ENCODE assay signal across 26 cellular contexts in genomic region chr6:145468534-145468933, GRCh38.
"Had no signal": no experiment of that assay in that cellular context is flagged by ENCODE, and none has a peak within 500 bp of the region (broad histone marks: within the 10 kb centered on the region; RNA-seq: fewer than 3 reads in every experiment).

No MANE protein-coding gene starts in this region.

- DNase-seq: stimulated activated CD4-positive, alpha-beta T cell treated with anti-CD3 and anti-CD28 coated beads, Interleukin-2, amount 100 ng/mL, for 48 hours; stimulated activated CD4-positive, alpha-beta T cell treated with anti-CD3 and anti-CD28 coated beads, Interleukin-4, amount 100 ng/mL, for 1 hour; stimulated activated CD4-positive, alpha-beta T cell treated with anti-CD3 and anti-CD28 coated beads, Interleukin-4, amount 100 ng/mL, for 24 hours; stimulated activated CD4-positive, alpha-beta T cell treated with anti-CD3 and anti-CD28 coated beads, Interleukin-4, amount 100 ng/mL, for 4 hours; stimulated activated CD8-positive, alpha-beta memory T cell treated with anti-CD3 and anti-CD28 coated beads, Interleukin-4, amount 100 ng/mL, for 48 hours; stimulated activated naive B cell treated with anti-CD40 and anti-IgM and Interleukin-4, amounts not matched to agents 10 μg/mL and 1 μg/mL and 100 μg/mL, for 72 hours; stimulated activated naive CD4-positive, alpha-beta T cell; stimulated activated naive CD4-positive, alpha-beta T cell treated with Interleukin-2 at 50 U/mL for 16 hours; stimulated activated naive CD8-positive, alpha-beta T cell treated with anti-CD3 and anti-CD28 coated beads, Interleukin-15, amount 100 ng/mL, for 72 hours; stomach; substantia nigra; testis; thyroid gland; tibial artery; transverse colon; trophoblast cell; upper lobe of left lung; upper lobe of right lung; uterus had no signal

- H3K4me1 ChIP-seq: stomach, suprapubic skin, testis, thyroid gland, tibial artery, tibial nerve, transverse colon, upper lobe of left lung, upper lobe of right lung, uterus, vagina had no signal

- H3K4me3 ChIP-seq: stomach, suprapubic skin, testis, thoracic aorta, thyroid gland, tibial artery, tibial nerve, transverse colon, upper lobe of left lung, upper lobe of right lung, uterus, vagina had no signal

- H3K27me3 ChIP-seq: stomach, suprapubic skin, testis, thyroid gland, tibial artery, tibial nerve, transverse colon, upper lobe of left lung, upper lobe of right lung, uterus, vagina had no signal

- H3K27ac ChIP-seq: stomach, suprapubic skin, testis, thoracic aorta, thyroid gland, tibial artery, tibial nerve, transverse colon, upper lobe of left lung, upper lobe of right lung, uterus, vagina had no signal

- H3K36me3 ChIP-seq: stomach, suprapubic skin, thoracic aorta, thyroid gland, tibial artery, tibial nerve, transverse colon, upper lobe of left lung, upper lobe of right lung, uterus, vagina had no signal

- FAIRE-seq: urothelium cell line had no signal

- H3K9me3 ChIP-seq: testis, thyroid gland, transverse colon, uterus, vagina had no signal

- ATAC-seq: stimulated activated effector memory CD8-positive, alpha-beta T cell treated with anti-CD3 and anti-CD28 coated beads, Interleukin-12 subunit alpha, Interleukin-12 subunit beta, amount 100 ng/mL, for 72 hours; stimulated activated memory B cell treated with anti-CD40 and anti-IgM and Interleukin-4, amounts not matched to agents 10 μg/mL and 1 μg/mL and 100 μg/mL, for 72 hours; stimulated activated naive B cell treated with anti-CD40 and anti-IgM and Interleukin-4, amounts not matched to agents 10 μg/mL and 1 μg/mL and 100 μg/mL, for 72 hours; stimulated activated naive CD8-positive, alpha-beta T cell treated with anti-CD3 and anti-CD28 coated beads, Interleukin-15, amount 100 ng/mL, for 72 hours; upper lobe of right lung had no signal
